11 cellular contexts compared by ENCODE assay signal in the genomic region with DNA sequence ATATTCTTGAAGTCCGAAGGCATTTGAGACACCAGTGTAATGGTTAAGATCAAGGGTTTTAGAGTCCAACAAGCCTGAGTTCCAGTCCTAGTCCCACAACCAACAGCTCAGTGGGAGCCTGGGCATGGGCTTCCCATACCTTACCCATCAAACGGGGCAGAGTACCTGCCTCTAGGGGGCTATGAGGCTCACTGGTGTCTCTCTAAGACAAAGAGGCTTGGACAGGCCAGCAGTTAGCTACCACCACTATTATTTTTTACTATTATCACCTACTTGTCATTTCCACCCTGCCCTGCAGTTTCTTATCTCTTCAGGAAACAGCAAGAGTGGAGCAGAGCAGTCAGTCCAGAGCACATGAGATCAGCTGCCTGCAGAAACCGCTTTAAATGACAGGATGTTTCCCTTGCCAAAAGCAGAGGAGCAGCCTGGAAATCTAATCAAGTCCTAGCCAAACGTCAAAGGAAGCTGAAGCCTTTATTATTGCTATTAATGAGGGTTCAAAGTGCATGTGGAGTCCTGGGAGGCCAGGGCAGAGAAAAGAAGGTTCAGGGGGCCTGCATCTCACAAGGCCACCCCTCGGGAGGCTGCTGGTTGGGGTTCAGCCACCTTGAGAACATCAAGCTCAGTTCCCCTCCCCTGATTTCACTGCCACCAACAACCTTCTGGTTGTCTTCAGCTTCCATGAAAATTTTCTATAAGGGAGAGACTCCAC.
DNase-seq lines count a peak whose midpoint lies in the region; TF ChIP-seq lines count a peak whose summit lies in the region.
"Had no signal": no experiment of that assay in that cellular context is flagged by ENCODE, and none has a peak within 500 bp of the region (broad histone marks: within the 10 kb centered on the region; RNA-seq: fewer than 3 reads in every experiment).

No MANE protein-coding gene starts in this region.

- no peaks in the 10 kb centered on the region for H3K4me1 Mint-ChIP-seq in activated CD4-positive, alpha-beta memory T cell treated with anti-CD3 and anti-CD28 coated beads for 36 hours (ENCODE audit: low read depth)
- H3K4me1 Mint-ChIP-seq in CD14-positive monocyte: peaks cover 58% of the 10 kb centered on the region
- H3K4me1 Mint-ChIP-seq: activated CD8-positive, alpha-beta memory T cell treated with anti-CD3 and anti-CD28 coated beads, Interleukin-2, amount 10 ng/mL, durations not matched to agents 7 days and 5 days had no signal

- WGBS in mesodermal cell (ENCODE audit: insufficient coverage in 2 of 2), 2 experiments: 63 to 67% methylated on average over 4 of the region's 5 CpGs

- H3K9me3 ChIP-seq in OCI-LY3 (ENCODE audit: insufficient read depth, low read length) (no peaks in the 10 kb centered on the region), mesodermal cell (ENCODE audit: control insufficient read depth, low read length) (no peaks in the 10 kb centered on the region)
- H3K9me3 ChIP-seq: ovary had no signal

- H3K27me3 Mint-ChIP-seq in activated CD4-positive, alpha-beta memory T cell treated with anti-CD3 and anti-CD28 coated beads for 36 hours: peaks cover 1% of the 10 kb centered on the region
- peaks cover 0 to 7% (median 0%) of the 10 kb centered on the region in 3 donors for H3K27me3 Mint-ChIP-seq in CD14-positive monocyte (ENCODE audit: low read depth in 3 of 3)
- H3K27me3 Mint-ChIP-seq: activated CD8-positive, alpha-beta memory T cell treated with anti-CD3 and anti-CD28 coated beads, Interleukin-2, amount 10 ng/mL, durations not matched to agents 7 days and 5 days had no signal

- H3K36me3 ChIP-seq in OCI-LY3 (replicated peaks; ENCODE audit: low read depth, low read length) (no peaks in the 10 kb centered on the region), mesodermal cell (ENCODE audit: control insufficient read depth, insufficient read depth, low read length) (no peaks in the 10 kb centered on the region)
- H3K36me3 ChIP-seq: ovary had no signal

- no peaks in the 10 kb centered on the region for H4K20me1 ChIP-seq in OCI-LY3 (ENCODE audit: insufficient read depth, low read length)

- H3K36me3 Mint-ChIP-seq in activated CD4-positive, alpha-beta memory T cell treated with anti-CD3 and anti-CD28 coated beads for 36 hours: no peaks in the 10 kb centered on the region
- H3K36me3 Mint-ChIP-seq in CD14-positive monocyte: peaks cover 0 to 5% of the 10 kb centered on the region in 2 donors
- H3K36me3 Mint-ChIP-seq: activated CD8-positive, alpha-beta memory T cell treated with anti-CD3 and anti-CD28 coated beads, Interleukin-2, amount 10 ng/mL, durations not matched to agents 7 days and 5 days had no signal

- TF ChIP-seq CTCF in OCI-LY3 (IDR thresholded peaks at IDR 0.05; ENCODE audit: low read depth, low read length) (peak; percentile 10; the same call in 1 of the 2 replicates), epithelial cell of proximal tubule (conservative IDR thresholded peaks at IDR 0.05; ENCODE audit: low read depth, low read length) (peak; percentile 18), GM13976 (IDR thresholded peaks at IDR 0.05; ENCODE audit: borderline replicate concordance, control extremely low read depth, extremely low read depth, insufficient read depth, missing control alignments) (no peak), CD14-positive monocyte (IDR thresholded peaks at IDR 0.05) (no peak)

- DNase-seq in CMK (ENCODE audit: low read depth) (peak; percentile 83), epithelial cell of proximal tubule (ENCODE audit: low read depth) (no peak), cerebellum (ENCODE audit: low spot score) (no peak), GM13976 (ENCODE audit: low spot score) (no peak), CD14-positive monocyte (ENCODE audit: low spot score) (no peak)
- no peak for DNase-seq in activated CD4-positive, alpha-beta memory T cell treated with anti-CD3 and anti-CD28 coated beads for 36 hours
- DNase-seq: activated CD8-positive, alpha-beta memory T cell treated with anti-CD3 and anti-CD28 coated beads, Interleukin-2, amount 10 ng/mL, durations not matched to agents 7 days and 5 days; ovary had no signal

- H3K4me3 Mint-ChIP-seq in activated CD4-positive, alpha-beta memory T cell treated with anti-CD3 and anti-CD28 coated beads for 36 hours: no peak overlapping the region
- H3K4me3 Mint-ChIP-seq in CD14-positive monocyte: no peak overlapping the region
- H3K4me3 Mint-ChIP-seq: activated CD8-positive, alpha-beta memory T cell treated with anti-CD3 and anti-CD28 coated beads, Interleukin-2, amount 10 ng/mL, durations not matched to agents 7 days and 5 days had no signal

- H3K4me1 ChIP-seq in OCI-LY3 (ENCODE audit: low read length) (no peaks in the 10 kb centered on the region), mesodermal cell (ENCODE audit: control insufficient read depth, insufficient read depth, low read length, poor library complexity, severe bottlenecking) (peaks cover 46% of the 10 kb centered on the region)

- no peaks in the 10 kb centered on the region for H3K9me3 Mint-ChIP-seq in activated CD4-positive, alpha-beta memory T cell treated with anti-CD3 and anti-CD28 coated beads for 36 hours
- H3K9me3 Mint-ChIP-seq in CD14-positive monocyte: peaks cover 0 to 2% (median 0%) of the 10 kb centered on the region in 7 donors

- H3K4me3 ChIP-seq in OCI-LY3 (ENCODE audit: low read length) (no peak overlapping the region), epithelial cell of proximal tubule (ENCODE audit: low read depth, low read length) (no peak overlapping the region), mesodermal cell (ENCODE audit: extremely low read depth, insufficient read depth, low read length, poor library complexity, severe bottlenecking) (no peak overlapping the region)
- H3K4me3 ChIP-seq: ovary had no signal

- no peak overlapping the region for H3K27ac ChIP-seq in OCI-LY3 (ENCODE audit: low read length)
- peak overlapping the region; percentile 96 for H3K27ac ChIP-seq in mesodermal cell (ENCODE audit: low read depth, low read length, severe bottlenecking)
- H3K27ac ChIP-seq: HL-60, ovary had no signal

- H3K27ac Mint-ChIP-seq in activated CD4-positive, alpha-beta memory T cell treated with anti-CD3 and anti-CD28 coated beads for 36 hours: no peak overlapping the region
- H3K27ac Mint-ChIP-seq in CD14-positive monocyte: no peak overlapping the region
- H3K27ac Mint-ChIP-seq: activated CD8-positive, alpha-beta memory T cell treated with anti-CD3 and anti-CD28 coated beads, Interleukin-2, amount 10 ng/mL, durations not matched to agents 7 days and 5 days had no signal

- POLR2A ChIA-PET in activated CD4-positive, alpha-beta memory T cell treated with anti-CD3 and anti-CD28 coated beads for 36 hours (lab: Charles Lee): no interaction called here

- H3K79me2 ChIP-seq in OCI-LY3 (ENCODE audit: low read length): no peaks in the 10 kb centered on the region

- H2AFZ ChIP-seq in OCI-LY3 (ENCODE audit: low read depth, low read length): no peak overlapping the region

- no peaks in the 10 kb centered on the region for H3K27me3 ChIP-seq in OCI-LY3 (ENCODE audit: low read depth, low read length)
- H3K27me3 ChIP-seq: ovary had no signal

- intact Hi-C loops in activated CD4-positive, alpha-beta memory T cell treated with anti-CD3 and anti-CD28 coated beads for 36 hours (cut with micrococcal nuclease): no loop called here
- intact Hi-C loops in CD14-positive monocyte (cut with micrococcal nuclease): no loop called here

- no peak overlapping the region for H3K4me2 ChIP-seq in OCI-LY3 (ENCODE audit: low read length)

- in situ Hi-C loops in GM13976 (cut with MboI; ENCODE audit: low sequenced_read_pairs, unreplicated experiment): no loop called here

- H3K9ac ChIP-seq in OCI-LY3 (ENCODE audit: low read length): no peak overlapping the region

- CTCF ChIA-PET in activated CD4-positive, alpha-beta memory T cell treated with anti-CD3 and anti-CD28 coated beads for 36 hours (lab: Charles Lee): interaction anchor here (1.3 kb wide), 1 partner anchor 184 kb away, joined by 3 read pairs; no protein-coding TSS in a partner anchor

Comparison
In these comparisons a context has a peak if more than half of its experiments do, and no peak if none do; other contexts are left out.
1. CTCF ChIP-seq: peak in OCI-LY3 (single experiment) and epithelial cell of proximal tubule (single experiment); none in GM13976 (single experiment) and CD14-positive monocyte (single experiment).